ENCODE assay signal across 22 cellular contexts in genomic region chr10:48556065-48556464, GRCh38. TPM values are rescaled to one million over a fixed set of nuclear protein-coding genes. Genes with fewer than 3 reads are reported as not detected.
A peak's percentile ranks its signal among the peaks of the same experiment; 100 is the strongest.
DNase-seq lines count a peak whose midpoint lies in the region; ATAC-seq and TF ChIP-seq lines count a peak whose summit lies in the region.
"Had no signal": no experiment of that assay in that cellular context is flagged by ENCODE, and none has a peak within 500 bp of the region (broad histone marks: within the 10 kb centered on the region; RNA-seq: fewer than 3 reads in every experiment).

No MANE protein-coding gene starts in this region.

- intact Hi-C loops in left ventricle myocardium inferior (cut with micrococcal nuclease) (loop anchor here (10.0 kb wide), 1 partner anchor 49 kb away; the partner anchor contains the start of gene ARHGAP22), right cardiac atrium (cut with DNase I) (loop anchor here in 1 of 4 donors (10.0 kb wide), 1 partner anchor 609 kb away; no protein-coding TSS in a partner anchor), psoas muscle (cut with DNase I) (no loop called here)
- intact Hi-C loops in dendritic cell treated with granulocyte-macrophage colony-stimulating factor and Interleukin-4, amounts not matched to agents 40 ng/mL and 50 ng/mL, for 4 days (cut with micrococcal nuclease), result no loop called here

- 92% methylated on average over 5 of the region's 5 CpGs for WGBS in right cardiac atrium
- WGBS in tibial nerve, 2 donors, result 96 to 98% methylated on average over 5 of the region's 5 CpGs
- 89 to 92% (median 92%) methylated on average over 5 of the region's 5 CpGs for WGBS in psoas muscle, 3 donors

- ATAC-seq in right cardiac atrium (no peak), GM18511 (IDR thresholded peaks at IDR 0.05; ENCODE audit: unreplicated experiment) (no peak), psoas muscle (no peak)
- no peak for ATAC-seq in stimulated activated memory B cell treated with anti-CD40 and anti-IgM and Interleukin-4, amounts not matched to agents 10 μg/mL and 1 μg/mL and 100 μg/mL, for 72 hours
- ATAC-seq: Right ventricle myocardium inferior had no signal

- peaks cover 29% of the 10 kb centered on the region for H3K4me1 Mint-ChIP-seq in dendritic cell treated with granulocyte-macrophage colony-stimulating factor and Interleukin-4, amounts not matched to agents 40 ng/mL and 50 ng/mL, for 4 days (ENCODE audit: low read depth)
- H3K4me1 Mint-ChIP-seq in stimulated activated memory B cell treated with anti-CD40 and anti-IgM and Interleukin-4, amounts not matched to agents 10 μg/mL and 1 μg/mL and 100 μg/mL, for 72 hours, result peaks cover 15% of the 10 kb centered on the region
- H3K4me1 Mint-ChIP-seq: CD4-positive, CD25-positive, alpha-beta regulatory T cell had no signal

- H3K9me3 ChIP-seq in left ventricle myocardium inferior (replicated peaks) (no peaks in the 10 kb centered on the region), right cardiac atrium (ENCODE audit: control insufficient read depth, low read length) (no peaks in the 10 kb centered on the region), tibial nerve (no peaks in the 10 kb centered on the region), psoas muscle (no peaks in the 10 kb centered on the region)
- H3K9me3 ChIP-seq: BLaER1, HAP-1, SJSA1 had no signal

- no peak overlapping the region for H3K4me3 Mint-ChIP-seq in dendritic cell treated with granulocyte-macrophage colony-stimulating factor and Interleukin-4, amounts not matched to agents 40 ng/mL and 50 ng/mL, for 4 days
- H3K4me3 Mint-ChIP-seq in stimulated activated memory B cell treated with anti-CD40 and anti-IgM and Interleukin-4, amounts not matched to agents 10 μg/mL and 1 μg/mL and 100 μg/mL, for 72 hours, result no peak overlapping the region
- H3K4me3 Mint-ChIP-seq: CD4-positive, CD25-positive, alpha-beta regulatory T cell; GM23338; IgD-negative memory B cell had no signal

- TF ChIP-seq POLR2A in tibial nerve (IDR thresholded peaks at IDR 0.05), result no peak

- no peak for DNase-seq in left ventricle myocardium inferior
- no peak for DNase-seq in right cardiac atrium
- DNase-seq in tibial nerve (ENCODE audit: low spot score in 2 of 2), result no peak
- DNase-seq in psoas muscle, result no peak
- DNase-seq: CD4-positive, CD25-positive, alpha-beta regulatory T cell; DMS153; NCI-H1048; NCI-H1417 treated with DMSO at 0.1 percent for 48 hours; NCI-H1694 treated with DMSO at 0.1 percent for 48 hours; NCI-H2081; NCI-H2227 treated with DMSO at 0.1 percent for 48 hours; NCI-H526 treated with DMSO at 0.1 percent for 48 hours; PC-9 had no signal

- TF ChIP-seq EP300 in tibial nerve (IDR thresholded peaks at IDR 0.05), result no peak

- H3K27me3 Mint-ChIP-seq in dendritic cell treated with granulocyte-macrophage colony-stimulating factor and Interleukin-4, amounts not matched to agents 40 ng/mL and 50 ng/mL, for 4 days, result peaks cover 2% of the 10 kb centered on the region
- no peaks in the 10 kb centered on the region for H3K27me3 Mint-ChIP-seq in stimulated activated memory B cell treated with anti-CD40 and anti-IgM and Interleukin-4, amounts not matched to agents 10 μg/mL and 1 μg/mL and 100 μg/mL, for 72 hours
- H3K27me3 Mint-ChIP-seq: CD4-positive, CD25-positive, alpha-beta regulatory T cell; IgD-negative memory B cell had no signal

- peaks cover 37% of the 10 kb centered on the region for H3K36me3 Mint-ChIP-seq in dendritic cell treated with granulocyte-macrophage colony-stimulating factor and Interleukin-4, amounts not matched to agents 40 ng/mL and 50 ng/mL, for 4 days (ENCODE audit: low read depth)
- H3K36me3 Mint-ChIP-seq in stimulated activated memory B cell treated with anti-CD40 and anti-IgM and Interleukin-4, amounts not matched to agents 10 μg/mL and 1 μg/mL and 100 μg/mL, for 72 hours, result no peaks in the 10 kb centered on the region
- H3K36me3 Mint-ChIP-seq: CD4-positive, CD25-positive, alpha-beta regulatory T cell; IgD-negative memory B cell had no signal

- no peaks in the 10 kb centered on the region for H3K9me3 Mint-ChIP-seq in dendritic cell treated with granulocyte-macrophage colony-stimulating factor and Interleukin-4, amounts not matched to agents 40 ng/mL and 50 ng/mL, for 4 days
- no peaks in the 10 kb centered on the region for H3K9me3 Mint-ChIP-seq in stimulated activated memory B cell treated with anti-CD40 and anti-IgM and Interleukin-4, amounts not matched to agents 10 μg/mL and 1 μg/mL and 100 μg/mL, for 72 hours
- H3K9me3 Mint-ChIP-seq: CD4-positive, CD25-positive, alpha-beta regulatory T cell; GM23338; IgD-negative memory B cell had no signal

- H3K4me1 ChIP-seq in left ventricle myocardium inferior (peaks cover 23% of the 10 kb centered on the region), right cardiac atrium (ENCODE audit: control insufficient read depth, insufficient read depth, low read length) (no peaks in the 10 kb centered on the region), tibial nerve (peaks cover 0 to 8% (median 0%) of the 10 kb centered on the region in 4 donors), psoas muscle (no peaks in the 10 kb centered on the region)
- H3K4me1 ChIP-seq: HAP-1, SJSA1 had no signal

- H3K4me3 ChIP-seq in left ventricle myocardium inferior (no peak overlapping the region), right cardiac atrium (ENCODE audit: low read length) (no peak overlapping the region), tibial nerve (no peak overlapping the region), psoas muscle (no peak overlapping the region)
- H3K4me3 ChIP-seq: BLaER1, GM23338, HAP-1, PC-9, SJSA1 had no signal

- H3K27ac ChIP-seq in left ventricle myocardium inferior (replicated peaks) (peak overlapping the region; percentile 42), right cardiac atrium (ENCODE audit: low read length) (no peak overlapping the region), tibial nerve (no peak overlapping the region), psoas muscle (no peak overlapping the region)
- H3K27ac ChIP-seq: BLaER1, PC-9, SJSA1 had no signal

- TF ChIP-seq CTCF in left ventricle myocardium inferior (IDR thresholded peaks at IDR 0.05; ENCODE audit: borderline replicate concordance) (no peak), tibial nerve (IDR thresholded peaks at IDR 0.05) (no peak), psoas muscle (IDR thresholded peaks at IDR 0.05) (no peak)

- H3K36me3 ChIP-seq in left ventricle myocardium inferior (no peaks in the 10 kb centered on the region), tibial nerve (no peaks in the 10 kb centered on the region), psoas muscle (ENCODE audit: insufficient read depth in 1 of 2, low read depth in 1 of 2) (no peaks in the 10 kb centered on the region)
- H3K36me3 ChIP-seq: BLaER1, HAP-1, SJSA1 had no signal

- H3K27me3 ChIP-seq in left ventricle myocardium inferior (ENCODE audit: low read depth) (no peaks in the 10 kb centered on the region), right cardiac atrium (ENCODE audit: control insufficient read depth, insufficient read depth) (no peaks in the 10 kb centered on the region), tibial nerve (no peaks in the 10 kb centered on the region), psoas muscle (ENCODE audit: insufficient read depth in 3 of 3, low read length in 2 of 3) (no peaks in the 10 kb centered on the region)
- H3K27me3 ChIP-seq: BLaER1, SJSA1 had no signal

- H3K27ac Mint-ChIP-seq in dendritic cell treated with granulocyte-macrophage colony-stimulating factor and Interleukin-4, amounts not matched to agents 40 ng/mL and 50 ng/mL, for 4 days, result peak overlapping the region; percentile 5
- peak overlapping the region; percentile 48 for H3K27ac Mint-ChIP-seq in stimulated activated memory B cell treated with anti-CD40 and anti-IgM and Interleukin-4, amounts not matched to agents 10 μg/mL and 1 μg/mL and 100 μg/mL, for 72 hours
- H3K27ac Mint-ChIP-seq: CD4-positive, CD25-positive, alpha-beta regulatory T cell; GM23338; IgD-negative memory B cell had no signal

RNA-seq across cellular contexts. Expression of gene ARHGAP22, which starts 48.8 kb away (rescaled TPM):
- 3.8 TPM for total RNA-seq in left ventricle myocardium inferior
- 1 to 10 TPM; 3.1 to 6.5 (median 5.6) TPM for total RNA-seq in right cardiac atrium
- 1.4 TPM for polyA plus RNA-seq in right cardiac atrium
- 10 to 100 TPM in 3 of 4 donors, 1 to 10 TPM in 1; 7.7 to 16.5 (median 14.3) TPM for total RNA-seq in tibial nerve
- total RNA-seq in psoas muscle, result 1 to 10 TPM; 1.3 to 2.9 (median 1.7) TPM
- 1 to 10 TPM in 1 of 3 donors, under 1 TPM in 2; 0.46 to 2.4 (median 0.67) TPM for polyA plus RNA-seq in psoas muscle
- polyA plus RNA-seq: CD4-positive, CD25-positive, alpha-beta regulatory T cell had no signal
